18 cellular contexts compared by ENCODE assay signal in the genomic region with DNA sequence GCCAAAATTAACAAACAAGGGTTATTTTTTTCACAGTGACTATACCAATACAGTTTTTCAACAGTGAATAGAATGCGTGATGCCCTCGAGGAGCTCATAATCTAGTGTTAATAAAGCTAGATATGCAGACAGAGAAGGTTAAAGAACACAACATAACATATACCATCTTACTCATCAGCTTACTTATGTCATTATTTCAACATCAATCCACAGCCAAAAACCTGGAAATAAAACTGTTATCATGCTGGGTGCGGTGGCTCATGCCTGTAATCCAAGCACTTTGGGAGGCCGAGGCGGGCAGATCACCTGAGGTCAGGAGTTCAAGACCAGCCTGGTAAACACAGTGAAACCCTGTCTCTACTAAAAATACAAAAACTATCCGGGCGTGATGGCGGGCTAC. TPM values are rescaled to one million over a fixed set of nuclear protein-coding genes. Genes with fewer than 3 reads are reported as not detected.
A peak's percentile ranks its signal among the peaks of the same experiment; 100 is the strongest.
DNase-seq lines count a peak whose midpoint lies in the region; FAIRE-seq and TF ChIP-seq lines count a peak whose summit lies in the region.
"Had no signal": no experiment of that assay in that cellular context is flagged by ENCODE, and none has a peak within 500 bp of the region (broad histone marks: within the 10 kb centered on the region; RNA-seq: fewer than 3 reads in every experiment).

No MANE protein-coding gene starts in this region.

- no peaks in the 10 kb centered on the region for H3K36me3 ChIP-seq in GM23248 (ENCODE audit: low read depth)
- H3K36me3 ChIP-seq in Loucy (ENCODE audit: insufficient read depth, low read length): no peaks in the 10 kb centered on the region
- peaks cover 5% of the 10 kb centered on the region for H3K36me3 ChIP-seq in bronchial epithelial cell (ENCODE audit: control insufficient read depth, insufficient read depth, low read length)
- peaks cover 0 to 3% of the 10 kb centered on the region in 2 experiments for H3K36me3 ChIP-seq in trophoblast cell (ENCODE audit: control insufficient read depth in 1 of 2, insufficient read depth in 2 of 2, low read length in 2 of 2)

- H3F3A ChIP-seq in GM23248 (ENCODE audit: insufficient read depth): peaks cover 31% of the 10 kb centered on the region
- H3F3A ChIP-seq in Loucy (ENCODE audit: low read depth): peaks cover 11% of the 10 kb centered on the region; the same call in 1 of the 2 replicates

- no peak overlapping the region for H3K18ac ChIP-seq in trophoblast cell (ENCODE audit: low read length)

- no peak overlapping the region for H4K12ac ChIP-seq in trophoblast cell (ENCODE audit: low read depth, low read length)

- H3K4me3 Mint-ChIP-seq in activated T-cell treated with anti-CD3 and anti-CD28 coated beads, Interleukin-2, amount 50 U/mL, for 24 hours: no peak overlapping the region
- H3K4me3 Mint-ChIP-seq: B cell; CD4-positive, alpha-beta memory T cell had no signal

- WGBS in GM23248 (ENCODE audit: low coverage in 1 of 2, low lambda C conversion rate in 2 of 2, missing lambda C conversion rate in 2 of 2), 2 experiments: 98 to 99% methylated on average over 8 of the region's 8 CpGs
- no CpG with 5 or more reads among the region's 8 CpGs for WGBS in trophoblast cell (ENCODE audit: extremely low coverage, insufficient coverage, insufficient read length)

- peaks cover 43% of the 10 kb centered on the region for H3K4me1 Mint-ChIP-seq in activated T-cell treated with anti-CD3 and anti-CD28 coated beads, Interleukin-2, amount 50 U/mL, for 24 hours (ENCODE audit: low read depth)

- no peak overlapping the region for H2BK12ac ChIP-seq in trophoblast cell (ENCODE audit: low read length)

- no peak overlapping the region for H3K4me2 ChIP-seq in GM23248 (ENCODE audit: unreplicated experiment)
- peak overlapping the region; percentile 71 for H3K4me2 ChIP-seq in Loucy (ENCODE audit: low read depth, low read length, poor library complexity, severe bottlenecking)
- no peak overlapping the region for H3K4me2 ChIP-seq in trophoblast cell (ENCODE audit: low read length)

- H2AFZ ChIP-seq in GM23248 (no peak overlapping the region), Loucy (ENCODE audit: low read length) (no peak overlapping the region), trophoblast cell (ENCODE audit: insufficient read depth, low read length, poor library complexity) (no peak overlapping the region)

- no peaks in the 10 kb centered on the region for H3K27me3 ChIP-seq in GM23248 (replicated peaks; ENCODE audit: insufficient read depth)
- H3K27me3 ChIP-seq in Loucy (ENCODE audit: insufficient read depth, low read length, poor library complexity, severe bottlenecking): no peaks in the 10 kb centered on the region
- H3K27me3 ChIP-seq in bronchial epithelial cell (ENCODE audit: control insufficient read depth, insufficient read depth, low read length): no peaks in the 10 kb centered on the region
- H3K27me3 ChIP-seq in trophoblast cell (ENCODE audit: insufficient read depth, low read length): no peaks in the 10 kb centered on the region

- H3K4me3 ChIP-seq in GM23248 (no peak overlapping the region), Loucy (ENCODE audit: low read length, poor library complexity, severe bottlenecking) (peak overlapping the region; percentile 2), bronchial epithelial cell (ENCODE audit: low read depth, low read length) (no peak overlapping the region), trophoblast cell (ENCODE audit: low read depth, low read length) (no peak overlapping the region)

- H3K4me1 ChIP-seq in GM23248 (ENCODE audit: insufficient read depth) (peaks cover 32% of the 10 kb centered on the region), Loucy (ENCODE audit: insufficient read depth, low read length, poor library complexity, severe bottlenecking) (peaks cover 69% of the 10 kb centered on the region), trophoblast cell (ENCODE audit: control insufficient read depth in 1 of 2, insufficient read depth in 2 of 2, low read length in 2 of 2) (peaks cover 6 to 7% of the 10 kb centered on the region in 2 experiments)

- H4K91ac ChIP-seq in trophoblast cell (ENCODE audit: low read depth, low read length): no peak overlapping the region

- no peaks in the 10 kb centered on the region for H3K9me3 ChIP-seq in GM23248 (ENCODE audit: low read depth)
- no peaks in the 10 kb centered on the region for H3K9me3 ChIP-seq in Loucy (ENCODE audit: insufficient read depth, low read depth, low read length)
- H3K9me3 ChIP-seq in trophoblast cell (ENCODE audit: insufficient read depth, low read depth, low read length): no peaks in the 10 kb centered on the region

- H3K4ac ChIP-seq in trophoblast cell (ENCODE audit: low read depth, low read length): peak overlapping the region; percentile 90

- no peak overlapping the region for H2AK5ac ChIP-seq in trophoblast cell (ENCODE audit: low read length)

- in situ Hi-C loops in GM23248 (cut with MboI): no loop called here

- no peak overlapping the region for H3K14ac ChIP-seq in trophoblast cell (ENCODE audit: low read length)

- no peak overlapping the region for H3K9ac ChIP-seq in GM23248
- H3K9ac ChIP-seq in Loucy (ENCODE audit: low read depth, low read length, poor library complexity, severe bottlenecking): no peak overlapping the region
- no peak overlapping the region for H3K9ac ChIP-seq in trophoblast cell (ENCODE audit: low read length)

- H3K27ac ChIP-seq in GM23248 (no peak overlapping the region), trophoblast cell (ENCODE audit: low read depth, low read length) (no peak overlapping the region)
- H3K27ac ChIP-seq: C4-2B had no signal

- TF ChIP-seq CTCF in Loucy (conservative IDR thresholded peaks at IDR 0.05; ENCODE audit: low read length) (no peak), bronchial epithelial cell (IDR thresholded peaks at IDR 0.05; ENCODE audit: insufficient read depth, low read length, severe bottlenecking) (no peak)

- FAIRE-seq in bronchial epithelial cell (lab: Jason Lieb, UNC) (no peak), GM19239 (lab: Jason Lieb, UNC) (no peak)
- FAIRE-seq: A204.1, D721Med, G401.6, GM12892 had no signal

- H3K79me2 ChIP-seq in GM23248 (ENCODE audit: insufficient read depth): peaks cover 100% of the 10 kb centered on the region
- peaks cover 99% of the 10 kb centered on the region for H3K79me2 ChIP-seq in Loucy (ENCODE audit: insufficient read depth, low read length)
- H3K79me2 ChIP-seq in trophoblast cell (ENCODE audit: control insufficient read depth, insufficient read depth, low read length, poor library complexity): peaks cover 4% of the 10 kb centered on the region

- no peak overlapping the region for H2BK120ac ChIP-seq in trophoblast cell (ENCODE audit: insufficient read depth, low read length, poor library complexity)

- H3K9me2 ChIP-seq in GM23248 (ENCODE audit: insufficient read depth) (no peaks in the 10 kb centered on the region), Loucy (replicated peaks; ENCODE audit: low read depth, low read length) (no peaks in the 10 kb centered on the region)

- H3K9me3 Mint-ChIP-seq in activated T-cell treated with anti-CD3 and anti-CD28 coated beads, Interleukin-2, amount 50 U/mL, for 24 hours: no peaks in the 10 kb centered on the region
- H3K9me3 Mint-ChIP-seq: CD4-positive, alpha-beta memory T cell had no signal

- H3K27me3 Mint-ChIP-seq in activated T-cell treated with anti-CD3 and anti-CD28 coated beads, Interleukin-2, amount 50 U/mL, for 24 hours: no peaks in the 10 kb centered on the region
- H3K27me3 Mint-ChIP-seq: B cell; CD4-positive, alpha-beta memory T cell had no signal

- H2BK5ac ChIP-seq in trophoblast cell (ENCODE audit: low read depth, low read length, poor library complexity): no peak overlapping the region

- H4K8ac ChIP-seq in trophoblast cell (ENCODE audit: low read depth, low read length): no peak overlapping the region

- DNase-seq in GM23248 (peak; percentile 14), bronchial epithelial cell (ENCODE audit: low read depth) (peak; percentile 61), trophoblast cell (no peak), GM19239 (ENCODE audit: insufficient read length, low spot score) (no peak)
- DNase-seq in activated T-cell treated with anti-CD3 and anti-CD28 coated beads, Interleukin-2, amount 50 U/mL, for 24 hours: no peak
- no peak for DNase-seq in activated CD8-positive, alpha-beta memory T cell treated with anti-CD3 and anti-CD28 coated beads, Interleukin-2, amount 50 U/mL, for 48 hours
- DNase-seq: CD4-positive, alpha-beta memory T cell; COR-L47; DMS153; DMS79 treated with DMSO at 0.1 percent for 48 hours; EL had no signal

- H3K36me3 Mint-ChIP-seq in activated T-cell treated with anti-CD3 and anti-CD28 coated beads, Interleukin-2, amount 50 U/mL, for 24 hours (ENCODE audit: low read depth): peaks cover 45% of the 10 kb centered on the region

- H3K27ac Mint-ChIP-seq in activated T-cell treated with anti-CD3 and anti-CD28 coated beads, Interleukin-2, amount 50 U/mL, for 24 hours: no peak overlapping the region
- H3K27ac Mint-ChIP-seq: B cell; CD4-positive, alpha-beta memory T cell had no signal

- H3K23ac ChIP-seq in trophoblast cell (ENCODE audit: low read length): no peak overlapping the region

- H4K20me1 ChIP-seq in GM23248 (ENCODE audit: insufficient read depth) (peaks cover 11% of the 10 kb centered on the region; the same call in 1 of the 2 replicates), Loucy (ENCODE audit: insufficient read depth, low read length, poor library complexity, severe bottlenecking) (peaks cover 89% of the 10 kb centered on the region)

- peaks cover 2% of the 10 kb centered on the region for H3K79me1 ChIP-seq in trophoblast cell (ENCODE audit: low read length)

RNA-seq across cellular contexts. Expression of a gene that starts 6.1 kb away (rescaled TPM):
- total RNA-seq in GM23248 (2014; rRNA removed; shearing (Covaris generic)): 28.6 and 31.1 TPM in 2 replicates
- 16.1 and 16.3 TPM in 2 replicates for polyA plus RNA-seq in GM23248 (2016; fragmentation: Nextera tagmentation; extraction: Ambion mirVana)
- total RNA-seq in bronchial epithelial cell: 42.6 and 56.3 TPM in 2 replicates
- polyA plus RNA-seq in trophoblast cell (2013): 11.1 and 11.2 TPM in 2 replicates

RNA-seq across cellular contexts. Expression of a gene that starts 17.2 kb away (rescaled TPM):
- 25.2 and 28.6 TPM in 2 replicates for total RNA-seq in GM23248 (2014; rRNA removed; shearing (Covaris generic))
- 25.4 and 26.2 TPM in 2 replicates for polyA plus RNA-seq in GM23248 (2016; fragmentation: Nextera tagmentation; extraction: Ambion mirVana)
- total RNA-seq in bronchial epithelial cell: 14.7 and 23.8 TPM in 2 replicates
- polyA plus RNA-seq in trophoblast cell (2013): 0.57 and 0.79 TPM in 2 replicates

Comparison
In these comparisons a context has a peak if more than half of its experiments do, and no peak if none do; other contexts are left out.
1. DNase-seq: peak in GM23248 (single experiment) and bronchial epithelial cell (single experiment); none in trophoblast cell (0 of 2), activated T-cell treated with anti-CD3 and anti-CD28 coated beads, Interleukin-2, amount 50 U/mL, for 24 hours (single experiment), GM19239 (single experiment) and activated CD8-positive, alpha-beta memory T cell treated with anti-CD3 and anti-CD28 coated beads, Interleukin-2, amount 50 U/mL, for 48 hours (single experiment).